In the genomic region with DNA sequence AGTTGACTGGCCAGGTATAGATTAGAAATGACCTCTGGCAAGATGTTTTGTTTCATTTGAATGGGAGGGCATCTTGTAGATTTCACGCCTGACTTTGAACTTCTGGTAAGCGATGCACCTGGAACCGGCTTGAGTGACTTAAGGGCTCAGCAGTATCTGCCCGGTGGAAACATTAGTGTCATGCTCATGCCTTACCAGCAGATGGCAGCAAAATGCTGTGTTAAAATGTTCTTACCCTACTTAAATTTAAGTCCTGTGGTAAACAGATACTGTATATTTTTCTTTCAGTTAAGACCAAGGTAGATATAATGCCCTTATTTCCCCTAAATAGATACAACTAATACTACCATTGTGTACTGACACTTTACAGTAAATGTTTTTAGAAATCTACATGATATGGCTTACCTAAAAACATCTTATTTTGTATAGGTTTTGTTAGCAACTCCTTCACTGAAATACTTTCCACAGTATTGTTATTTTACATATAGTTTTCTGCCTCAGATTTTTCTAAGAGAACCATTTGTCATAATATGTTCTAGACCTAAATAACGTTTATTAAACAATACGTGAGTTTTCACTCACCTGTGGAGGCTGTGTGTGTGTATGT, we compare ENCODE assay signal across 8 cellular contexts. TPM values are rescaled to one million over a fixed set of nuclear protein-coding genes. Genes with fewer than 3 reads are reported as not detected.
DNase-seq lines count a peak whose midpoint lies in the region; ATAC-seq and TF ChIP-seq lines count a peak whose summit lies in the region.

No MANE protein-coding gene starts in this region.

- ATAC-seq in GM18868 (IDR thresholded peaks at IDR 0.05; ENCODE audit: unreplicated experiment): peak; percentile 87
- ATAC-seq in HG03175 (IDR thresholded peaks at IDR 0.05; ENCODE audit: unreplicated experiment): peak; percentile 88
- peak; percentile 85 for ATAC-seq in lung (ENCODE audit: insufficient read depth, low FRiP score)

- H3K4me1 ChIP-seq in lung (ENCODE audit: control insufficient read depth in 2 of 2, insufficient read depth in 2 of 2, low read length in 2 of 2): peaks cover 0 to 1% of the 10 kb centered on the region in 2 donors

- H3K36me3 ChIP-seq in lung (ENCODE audit: control insufficient read depth in 2 of 2, insufficient read depth in 2 of 2, low read length in 2 of 2): peaks cover 14 to 18% of the 10 kb centered on the region in 2 donors

- peak; percentile 83 for TF ChIP-seq CTCF in lung (IDR thresholded peaks at IDR 0.05; ENCODE audit: control extremely low read depth, extremely low read depth)

- 36 to 39% methylated on average over 6 of the region's 6 CpGs for WGBS in lung, 2 donors

- no peaks in the 10 kb centered on the region for H3K9me3 ChIP-seq in lung (ENCODE audit: control insufficient read depth in 2 of 2, insufficient read depth in 1 of 2, low read length in 1 of 2)

- H3K4me3 ChIP-seq in lung: no peak overlapping the region

- H3K27ac ChIP-seq in lung (ENCODE audit: low read depth in 1 of 2, low read length in 1 of 2): no peak overlapping the region

- peak; percentile 66 for DNase-seq in AG20443 (ENCODE audit: low spot score)
- peak; percentile 43 to 67 for DNase-seq in NCI-H526 (lab: John Stamatoyannopoulos, UW)
- peak; percentile 60 for DNase-seq in activated CD4-positive, alpha-beta T cell treated with anti-CD3 and anti-CD28 coated beads, Interleukin-2, amount 50 U/mL, for 1 hour
- DNase-seq in dermis blood vessel endothelial cell: peak; percentile 91
- peak; percentile 61 for DNase-seq in lung (ENCODE audit: low spot score)
- peak; percentile 43 for DNase-seq in stimulated activated CD8-positive, alpha-beta memory T cell treated with anti-CD3 and anti-CD28 coated beads, Interleukin-15, amount 100 ng/mL, for 1 hour (ENCODE audit: low read depth)

- no peaks in the 10 kb centered on the region for H3K27me3 ChIP-seq in lung (ENCODE audit: control insufficient read depth, insufficient read depth)

RNA-seq across cellular contexts. Expression of a gene that starts 25.5 kb away (rescaled TPM):
- 23.3 and 23.7 TPM in 2 replicates for total RNA-seq in dermis blood vessel endothelial cell
- total RNA-seq in lung: 10 to 100 TPM; 15.3 to 18.3 TPM
- 1 to 10 TPM; 3.3 to 6.5 TPM for polyA plus RNA-seq in lung

RNA-seq across cellular contexts. Expression of a gene that starts 25.9 kb away (rescaled TPM):
- 12.3 and 12.7 TPM in 2 replicates for total RNA-seq in dermis blood vessel endothelial cell
- 10 to 100 TPM; 14.4 to 24.1 TPM for total RNA-seq in lung
- polyA plus RNA-seq in lung: 1 to 10 TPM; 8.0 to 9.3 TPM
